Comparison of ENCODE assay signal across 25 cellular contexts in the genomic region with DNA sequence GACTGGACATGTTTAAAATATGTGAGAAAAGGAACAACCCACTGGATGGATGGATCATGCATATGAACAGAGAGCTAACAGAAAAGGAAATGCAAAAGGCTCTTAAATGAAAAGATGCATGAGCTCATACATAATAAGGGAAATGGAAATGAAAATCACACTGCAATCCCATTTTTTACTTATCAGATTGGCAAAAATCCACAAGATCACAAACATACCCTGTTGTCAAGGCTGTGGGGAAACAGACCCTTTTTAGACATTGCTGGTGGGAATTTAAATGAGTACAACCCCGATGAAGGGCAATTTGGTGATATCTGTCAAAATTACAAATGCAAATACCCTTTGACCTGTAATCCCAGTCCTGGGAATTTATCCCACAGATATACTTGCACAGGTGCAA.
"Had no signal": no experiment of that assay in that cellular context is flagged by ENCODE, and none has a peak within 500 bp of the region (broad histone marks: within the 10 kb centered on the region; RNA-seq: fewer than 3 reads in every experiment).

No MANE protein-coding gene starts in this region.

- ATAC-seq: esophagus mucosa, WTC11 had no signal

- DNase-seq: activated CD4-positive, alpha-beta memory T cell treated with anti-CD3 and anti-CD28 coated beads, Interleukin-2, amount 10 ng/mL, durations not matched to agents 7 days and 5 days; activated CD4-positive, alpha-beta T cell treated with anti-CD3 and anti-CD28 coated beads for 1 hour; activated CD4-positive, alpha-beta T cell treated with anti-CD3 and anti-CD28 coated beads for 4 hours; activated CD4-positive, alpha-beta T cell treated with anti-CD3 and anti-CD28 coated beads, Interleukin-2, amount 10 ng/mL, durations not matched to agents 7 days and 5 days; activated CD4-positive, alpha-beta T cell treated with anti-CD3 and anti-CD28 coated beads, Interleukin-2, amount 50 U/mL, for 4 hours; activated CD8-positive, alpha-beta memory T cell treated with anti-CD3 and anti-CD28 coated beads, Interleukin-2, amount 50 U/mL, for 48 hours; activated gamma-delta T cell; activated naive CD4-positive, alpha-beta T cell treated with anti-CD3 and anti-CD28 coated beads, Interleukin-2, amount 50 U/mL, for 16 hours; activated naive CD4-positive, alpha-beta T cell treated with Interleukin-2 at 50 U/mL for 16 hours; activated T-cell treated with anti-CD3 and anti-CD28 coated beads for 4 hours; activated T-cell treated with anti-CD3 and anti-CD28 coated beads, Interleukin-2, amount 50 U/mL, for 24 hours; activated T-cell treated with anti-CD3 and anti-CD28 coated beads, Interleukin-2, amount 50 U/mL, for 72 hours; amygdala; aorta; brain microvascular endothelial cell; dorsolateral prefrontal cortex; effector memory CD4-positive, alpha-beta T cell; endodermal cell; foreskin fibroblast; head of caudate nucleus; T-helper 2 cell had no signal

- H3K27ac ChIP-seq: brain microvascular endothelial cell, coronary artery, dorsolateral prefrontal cortex, VCaP had no signal

- H3K4me3 ChIP-seq: coronary artery, dorsolateral prefrontal cortex had no signal

- H3K27me3 ChIP-seq: brain microvascular endothelial cell, dorsolateral prefrontal cortex had no signal

- H3K36me3 ChIP-seq: brain microvascular endothelial cell had no signal
